ENCODE assay signal across 19 cellular contexts in the genomic region with DNA sequence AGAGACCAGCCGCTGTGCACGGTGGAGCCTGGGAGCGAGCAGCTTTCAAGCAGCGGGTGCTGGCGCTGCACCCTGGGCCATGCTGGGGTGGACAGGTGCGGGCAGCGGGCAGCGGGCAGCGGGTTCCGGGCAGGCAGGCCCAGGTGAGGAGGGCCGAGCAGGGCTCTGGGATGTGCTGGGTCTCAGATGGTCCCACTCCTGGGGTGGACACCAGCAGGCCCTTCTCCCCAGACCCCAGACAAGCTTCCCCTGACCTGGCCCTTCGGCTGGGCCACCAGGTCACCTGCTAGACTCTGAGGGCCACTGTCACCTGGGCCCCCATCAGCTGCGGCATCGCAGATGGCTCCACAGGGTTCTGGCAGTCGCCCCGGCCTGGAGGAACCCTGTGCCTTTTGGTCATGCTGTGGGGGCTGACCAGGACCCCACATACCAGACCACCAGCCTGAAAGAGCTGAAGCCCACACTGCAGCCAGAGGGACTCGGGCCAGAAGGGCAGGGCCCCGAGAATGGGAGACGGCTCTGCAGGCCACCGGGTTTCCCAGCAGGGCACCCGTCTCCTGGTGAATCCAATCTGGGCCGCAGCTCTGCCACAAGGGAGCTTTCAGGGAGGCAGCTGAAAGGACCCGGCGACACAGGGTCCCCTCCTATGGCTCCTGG. TPM values are rescaled to one million over a fixed set of nuclear protein-coding genes. Genes with fewer than 3 reads are reported as not detected.
A peak's percentile ranks its signal among the peaks of the same experiment; 100 is the strongest.
DNase-seq lines count a peak whose midpoint lies in the region; ATAC-seq and TF ChIP-seq lines count a peak whose summit lies in the region.
"Had no signal": no experiment of that assay in that cellular context is flagged by ENCODE, and none has a peak within 500 bp of the region (broad histone marks: within the 10 kb centered on the region; RNA-seq: fewer than 3 reads in every experiment).

No MANE protein-coding gene starts in this region.

- no peaks in the 10 kb centered on the region for H3K27me3 ChIP-seq in right cardiac atrium (ENCODE audit: control insufficient read depth, insufficient read depth)
- no peaks in the 10 kb centered on the region for H3K27me3 ChIP-seq in right atrium auricular region
- H3K27me3 ChIP-seq in left lung: peaks cover 0 to 88% of the 10 kb centered on the region in 2 donors
- H3K27me3 ChIP-seq in aorta (ENCODE audit: control insufficient read depth in 1 of 2, insufficient read depth in 2 of 2, low read length in 1 of 2): no peaks in the 10 kb centered on the region

- H3K36me3 Mint-ChIP-seq in chondrocyte (ENCODE audit: low read depth): no peaks in the 10 kb centered on the region
- H3K36me3 Mint-ChIP-seq: CD14-positive monocyte; CD8-positive, alpha-beta T cell had no signal

- DNase-seq in right cardiac atrium (peak; percentile 6 to 51 (median 32)), right atrium auricular region (ENCODE audit: low spot score) (no peak), chondrocyte (ENCODE audit: low spot score) (peak; percentile 86), left lung (peak; percentile 22 to 59), aorta (peak; percentile 29 to 64), NOMO-1 treated with dmso at 0.1 percent for 144 hours (lab: John Stamatoyannopoulos, UW; ENCODE audit: unreplicated experiment) (no peak), OCI-M2 (lab: John Stamatoyannopoulos, UW; ENCODE audit: unreplicated experiment) (no peak), A172 (ENCODE audit: low spot score) (no peak)
- DNase-seq: CD8-positive, alpha-beta T cell; COR-L47; DMS153; DND-41; GF-D8; GOT3; H9 had no signal

- intact Hi-C loops in right cardiac atrium (cut with DNase I): no loop called here
- intact Hi-C loops in left lung (cut with DNase I): no loop called here
- intact Hi-C loops in aorta (cut with DNase I): no loop called here

- no peak for ATAC-seq in right cardiac atrium
- no peak for ATAC-seq in left lung
- no peak for ATAC-seq in aorta (ENCODE audit: low FRiP score)
- ATAC-seq: CD8-positive, alpha-beta T cell; HepG2 had no signal

- TF ChIP-seq CTCF in right atrium auricular region (IDR thresholded peaks at IDR 0.05) (no peak), chondrocyte (IDR thresholded peaks at IDR 0.05) (no peak), left lung (IDR thresholded peaks at IDR 0.05) (no peak)

- H3K9me3 Mint-ChIP-seq in chondrocyte (ENCODE audit: low read depth): no peaks in the 10 kb centered on the region
- H3K9me3 Mint-ChIP-seq: CD8-positive, alpha-beta T cell; H9 had no signal

- H3K27ac Mint-ChIP-seq in chondrocyte (ENCODE audit: unreplicated experiment): no peak overlapping the region
- H3K27ac Mint-ChIP-seq: CD14-positive monocyte; CD8-positive, alpha-beta T cell; H9 had no signal

- H3K4me1 Mint-ChIP-seq in chondrocyte (ENCODE audit: low read depth): no peaks in the 10 kb centered on the region
- H3K4me1 Mint-ChIP-seq: CD14-positive monocyte had no signal

- H3K4me1 ChIP-seq in right cardiac atrium (ENCODE audit: control insufficient read depth, insufficient read depth, low read length): no peaks in the 10 kb centered on the region
- H3K4me1 ChIP-seq in right atrium auricular region: no peaks in the 10 kb centered on the region
- no peaks in the 10 kb centered on the region for H3K4me1 ChIP-seq in left lung
- no peaks in the 10 kb centered on the region for H3K4me1 ChIP-seq in aorta (ENCODE audit: control insufficient read depth in 1 of 2, insufficient read depth in 2 of 2, low read length in 2 of 2)

- H3K27ac ChIP-seq in right cardiac atrium (ENCODE audit: low read length): no peak overlapping the region
- no peak overlapping the region for H3K27ac ChIP-seq in right atrium auricular region
- H3K27ac ChIP-seq in left lung: no peak overlapping the region
- no peak overlapping the region for H3K27ac ChIP-seq in aorta (ENCODE audit: low read depth in 1 of 2, low read length in 2 of 2)

- 84% methylated on average over 24 of the region's 24 CpGs for WGBS in right cardiac atrium
- 74 to 78% methylated on average over 23 to 24 of the region's 24 CpGs for WGBS in aorta, 2 donors

- no peaks in the 10 kb centered on the region for H3K9me3 ChIP-seq in right cardiac atrium (ENCODE audit: control insufficient read depth, low read length)
- H3K9me3 ChIP-seq in right atrium auricular region: no peaks in the 10 kb centered on the region
- no peaks in the 10 kb centered on the region for H3K9me3 ChIP-seq in left lung
- no peaks in the 10 kb centered on the region for H3K9me3 ChIP-seq in aorta (ENCODE audit: control insufficient read depth, low read length)

- H3K4me3 Mint-ChIP-seq in chondrocyte (ENCODE audit: unreplicated experiment): no peak overlapping the region
- H3K4me3 Mint-ChIP-seq: CD14-positive monocyte; CD8-positive, alpha-beta T cell; H9 had no signal

- H3K4me3 ChIP-seq in right cardiac atrium (ENCODE audit: low read length) (no peak overlapping the region), right atrium auricular region (no peak overlapping the region), left lung (no peak overlapping the region), aorta (ENCODE audit: low read length in 2 of 2) (no peak overlapping the region)

- H3K36me3 ChIP-seq in right atrium auricular region: no peaks in the 10 kb centered on the region
- H3K36me3 ChIP-seq in left lung: no peaks in the 10 kb centered on the region
- no peaks in the 10 kb centered on the region for H3K36me3 ChIP-seq in aorta (ENCODE audit: control insufficient read depth in 1 of 2, insufficient read depth in 2 of 2, low read length in 1 of 2)

- H3K27me3 Mint-ChIP-seq in chondrocyte (ENCODE audit: low read depth): peaks cover 33% of the 10 kb centered on the region

RNA-seq across cellular contexts. Expression of a gene that starts 2.0 kb away (rescaled TPM):
- not detected for total RNA-seq in right cardiac atrium
- polyA plus RNA-seq in right cardiac atrium: not detected
- total RNA-seq in right atrium auricular region: not detected
- not detected in 3 replicates for total RNA-seq in chondrocyte
- not detected for total RNA-seq in left lung
- under 1 TPM in 1 of 2 donors, not detected in 1; 0.12 TPM for total RNA-seq in aorta
- polyA plus RNA-seq in aorta: 1 to 10 TPM in 1 of 2 donors, not detected in 1; 9.5 TPM
- total RNA-seq in A172 (2014; rRNA removed; shearing (Covaris generic)): not detected in 2 replicates
- total RNA-seq: A673; CD8-positive, alpha-beta T cell; H9 had no signal
- polyA plus RNA-seq: BJ, CD14-positive monocyte, HepG2 had no signal

RNA-seq across cellular contexts. Expression of a gene that starts 21.7 kb away (rescaled TPM):
- total RNA-seq in right cardiac atrium (not detected), right atrium auricular region (not detected), chondrocyte (not detected in 3 replicates), left lung (not detected), aorta (not detected)
- polyA plus RNA-seq in right cardiac atrium (not detected), aorta (not detected)
- not detected in 2 replicates for total RNA-seq in A172 (2014; rRNA removed; shearing (Covaris generic))
- total RNA-seq: A673; CD8-positive, alpha-beta T cell; H9; HepG2 had no signal
- polyA plus RNA-seq: BJ, CD14-positive monocyte, HepG2 had no signal

Comparison
In these comparisons a context has a peak if more than half of its experiments do, and no peak if none do; other contexts are left out.
1. DNase-seq: peak in right cardiac atrium (3 of 3), chondrocyte (single experiment), left lung (2 of 2) and aorta (2 of 2); none in right atrium auricular region (single experiment), NOMO-1 treated with dmso at 0.1 percent for 144 hours (single experiment), OCI-M2 (single experiment) and A172 (single experiment).